Comparison of ENCODE assay signal across 19 cellular contexts in genomic region chr14:36771256-36771655, GRCh38.
DNase-seq lines count a peak whose midpoint lies in the region; FAIRE-seq and TF ChIP-seq lines count a peak whose summit lies in the region.
"Had no signal": no experiment of that assay in that cellular context is flagged by ENCODE, and none has a peak within 500 bp of the region (broad histone marks: within the 10 kb centered on the region; RNA-seq: fewer than 3 reads in every experiment).

No MANE protein-coding gene starts in this region.

- no peak for TF ChIP-seq CTCF in thyroid gland (IDR thresholded peaks at IDR 0.05)

- TF ChIP-seq POLR2A in thyroid gland (IDR thresholded peaks at IDR 0.05) = no peak

- H3K4me3 ChIP-seq in SK-N-MC (no peak overlapping the region), small intestine (ENCODE audit: low read depth in 1 of 2, low read length in 2 of 2) (no peak overlapping the region), thyroid gland (replicated peaks in 1 of 3) (no peak overlapping the region)
- H3K4me3 ChIP-seq: coronary artery, esophagus muscularis mucosa, heart right ventricle had no signal

- WGBS in small intestine, 3 donors = 7 to 48% (median 38%) methylated on average over 4 of the region's 4 CpGs
- WGBS in thyroid gland, 2 donors = 33 to 40% methylated on average over 4 of the region's 4 CpGs

- peak; percentile 75 for DNase-seq in NCI-H1092 (lab: John Stamatoyannopoulos, UW)
- DNase-seq in NCI-H2107 treated with DMSO at 0.1 percent for 48 hours (lab: John Stamatoyannopoulos, UW; ENCODE audit: unreplicated experiment) = peak; percentile 97
- DNase-seq in SK-N-MC (ENCODE audit: low read depth, low spot score) = no peak
- DNase-seq in small intestine = peak; percentile 14
- DNase-seq in T-helper 9 cell = no peak
- DNase-seq in thyroid gland = no peak
- DNase-seq in central memory CD4-positive, alpha-beta T cell = no peak
- DNase-seq: activated CD4-positive, CD25-positive, alpha-beta regulatory T cell; activated CD8-positive, alpha-beta memory T cell treated with anti-CD3 and anti-CD28 coated beads, Interleukin-2, amount 10 ng/mL, durations not matched to agents 7 days and 5 days; activated naive CD4-positive, alpha-beta T cell; C1 segment of cervical spinal cord; EL; heart right ventricle; HFFc6; KG1; kidney had no signal

- H3K9me3 ChIP-seq in SK-N-MC (ENCODE audit: low read depth, low read length) = no peaks in the 10 kb centered on the region
- no peaks in the 10 kb centered on the region for H3K9me3 ChIP-seq in small intestine (ENCODE audit: control insufficient read depth, low read depth)
- H3K9me3 ChIP-seq in thyroid gland = no peaks in the 10 kb centered on the region
- H3K9me3 ChIP-seq: esophagus muscularis mucosa had no signal

- intact Hi-C loops in thyroid gland (cut with DNase I) = no loop called here

- H3K27me3 ChIP-seq in small intestine (ENCODE audit: control insufficient read depth in 2 of 2, insufficient read depth in 2 of 2, low read length in 2 of 2) (no peaks in the 10 kb centered on the region), thyroid gland (no peaks in the 10 kb centered on the region)
- H3K27me3 ChIP-seq: esophagus muscularis mucosa had no signal

- H3K36me3 ChIP-seq in SK-N-MC (ENCODE audit: insufficient read depth, low read length) = no peaks in the 10 kb centered on the region
- no peaks in the 10 kb centered on the region for H3K36me3 ChIP-seq in small intestine (ENCODE audit: control insufficient read depth in 2 of 2, insufficient read depth in 2 of 2, low read length in 2 of 2)
- no peaks in the 10 kb centered on the region for H3K36me3 ChIP-seq in thyroid gland
- H3K36me3 ChIP-seq: esophagus muscularis mucosa, heart right ventricle had no signal

- no peaks in the 10 kb centered on the region for H3K4me1 ChIP-seq in small intestine (ENCODE audit: control insufficient read depth in 2 of 2, insufficient read depth in 1 of 2, low read depth in 1 of 2, low read length in 1 of 2)
- H3K4me1 ChIP-seq in thyroid gland = no peaks in the 10 kb centered on the region
- H3K4me1 ChIP-seq: esophagus muscularis mucosa, heart right ventricle had no signal

- no peak for FAIRE-seq in small intestine (lab: Jason Lieb, UNC)
- FAIRE-seq: astrocyte, kidney had no signal

- 0 out of 2 replicates have a peak overlapping the region, but pooled peaks have one; percentile 4 for H3K27ac ChIP-seq in SK-N-MC
- H3K27ac ChIP-seq in small intestine (ENCODE audit: low read depth in 1 of 2, low read length in 1 of 2) = no peak overlapping the region
- no peak overlapping the region for H3K27ac ChIP-seq in thyroid gland
- H3K27ac ChIP-seq: coronary artery, esophagus muscularis mucosa, heart right ventricle had no signal

- H3K9ac ChIP-seq in SK-N-MC (ENCODE audit: insufficient read length) = no peak overlapping the region

Comparison
In these comparisons a context has a peak if more than half of its experiments do, and no peak if none do; other contexts are left out.
1. DNase-seq: peak in NCI-H1092 (single experiment), NCI-H2107 treated with DMSO at 0.1 percent for 48 hours (single experiment) and small intestine (single experiment); none in SK-N-MC (single experiment), T-helper 9 cell (single experiment), thyroid gland (0 of 2) and central memory CD4-positive, alpha-beta T cell (single experiment).